In the genomic region with DNA sequence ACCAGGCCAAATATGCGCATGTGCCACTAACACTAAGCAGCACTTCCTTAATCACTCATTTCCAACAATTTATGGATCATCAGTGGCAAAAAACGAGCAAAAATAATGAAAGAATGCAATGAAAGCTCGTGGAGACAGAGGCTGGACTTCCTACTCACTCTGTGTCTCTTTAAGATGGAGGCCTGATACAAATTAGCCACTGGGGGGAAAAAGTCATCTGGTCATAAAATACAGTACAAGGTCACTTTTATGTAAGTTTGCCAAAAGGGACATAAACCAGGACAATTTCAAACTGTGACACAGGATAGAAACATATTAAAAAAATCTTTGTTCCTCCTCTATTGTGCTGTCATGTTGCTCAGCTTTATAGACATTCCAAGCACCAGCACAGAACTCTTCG, we compare ENCODE assay signal across 23 cellular contexts.
"Had no signal": no experiment of that assay in that cellular context is flagged by ENCODE, and none has a peak within 500 bp of the region (broad histone marks: within the 10 kb centered on the region; RNA-seq: fewer than 3 reads in every experiment).

No MANE protein-coding gene starts in this region.

- H3K9me3 ChIP-seq: heart right ventricle, tibial artery had no signal

- H3K4me3 Mint-ChIP-seq: activated B cell treated with CpG ODN at 0.5 μM for 24 hours; activated CD4-positive, alpha-beta T cell treated with anti-CD3 and anti-CD28 coated beads for 36 hours; activated naive CD4-positive, alpha-beta T cell treated with anti-CD3 and anti-CD28 coated beads, Interleukin-2, amount 10 ng/mL, durations not matched to agents 7 days and 5 days; immature natural killer cell; natural killer cell; T-helper 1 cell treated with Interleukin-12 subunit alpha and Interleukin-12 subunit beta and Interleukin-4 antibody, amounts not matched to agents 30 μg/mL and 1 μg/mL, for 36 hours had no signal

- H3K4me3 ChIP-seq: coronary artery, heart right ventricle, lung, tibial artery had no signal

- ATAC-seq: activated CD4-positive, alpha-beta T cell treated with anti-CD3 and anti-CD28 coated beads for 36 hours; heart right ventricle; left lobe of liver; natural killer cell; stimulated activated naive CD8-positive, alpha-beta T cell treated with anti-CD3 and anti-CD28 coated beads, Interleukin-15, Interleukin-2, amounts not matched to agents 100 U/mL and 50 U/mL, for 24 hours had no signal

- H3K27me3 Mint-ChIP-seq: activated B cell treated with CpG ODN at 0.5 μM for 24 hours; activated CD4-positive, alpha-beta T cell treated with anti-CD3 and anti-CD28 coated beads for 36 hours; activated naive CD4-positive, alpha-beta T cell treated with anti-CD3 and anti-CD28 coated beads, Interleukin-2, amount 10 ng/mL, durations not matched to agents 7 days and 5 days; progenitor cell of endocrine pancreas had no signal

- H3K27ac Mint-ChIP-seq: activated B cell treated with CpG ODN at 0.5 μM for 24 hours; activated CD4-positive, alpha-beta T cell treated with anti-CD3 and anti-CD28 coated beads for 36 hours; activated naive CD4-positive, alpha-beta T cell treated with anti-CD3 and anti-CD28 coated beads, Interleukin-2, amount 10 ng/mL, durations not matched to agents 7 days and 5 days; immature natural killer cell; natural killer cell; progenitor cell of endocrine pancreas; T-helper 1 cell treated with Interleukin-12 subunit alpha and Interleukin-12 subunit beta and Interleukin-4 antibody, amounts not matched to agents 30 μg/mL and 1 μg/mL, for 36 hours had no signal

- H3K27ac ChIP-seq: coronary artery, tibial artery had no signal

- DNase-seq: activated B cell treated with CpG ODN at 0.5 μM for 24 hours; activated CD4-positive, alpha-beta T cell treated with anti-CD3 and anti-CD28 coated beads for 36 hours; activated CD4-positive, alpha-beta T cell treated with anti-CD3 and anti-CD28 coated beads, Interleukin-2, amount 50 U/mL, for 4 hours; activated CD8-positive, alpha-beta memory T cell treated with anti-CD3 and anti-CD28 coated beads, Interleukin-2, amount 50 U/mL, for 48 hours; activated effector memory CD4-positive, alpha-beta T cell treated with Interleukin-2 at 50 U/mL for 16 hours; activated naive CD4-positive, alpha-beta T cell treated with anti-CD3 and anti-CD28 coated beads, Interleukin-2, amount 10 ng/mL, durations not matched to agents 7 days and 5 days; activated T-cell treated with anti-CD3 and anti-CD28 coated beads, Interleukin-2, amount 50 U/mL, for 48 hours; amygdala; heart right ventricle; immature natural killer cell; midbrain; natural killer cell; retina; stimulated activated CD4-positive, alpha-beta T cell treated with anti-CD3 and anti-CD28 coated beads, Interleukin-2, amount 100 ng/mL, for 48 hours; stimulated activated naive CD8-positive, alpha-beta T cell treated with anti-CD3 and anti-CD28 coated beads, Interleukin-15, Interleukin-2, amounts not matched to agents 100 U/mL and 50 U/mL, for 24 hours; substantia nigra; T1000; tibial artery had no signal

- H3K4me1 Mint-ChIP-seq: activated CD4-positive, alpha-beta T cell treated with anti-CD3 and anti-CD28 coated beads for 36 hours; activated naive CD4-positive, alpha-beta T cell treated with anti-CD3 and anti-CD28 coated beads, Interleukin-2, amount 10 ng/mL, durations not matched to agents 7 days and 5 days; immature natural killer cell; natural killer cell had no signal

- H3K36me3 Mint-ChIP-seq: natural killer cell had no signal

- H3K27me3 ChIP-seq: heart right ventricle, tibial artery had no signal

- H3K9me3 Mint-ChIP-seq: activated B cell treated with CpG ODN at 0.5 μM for 24 hours; activated naive CD4-positive, alpha-beta T cell treated with anti-CD3 and anti-CD28 coated beads, Interleukin-2, amount 10 ng/mL, durations not matched to agents 7 days and 5 days; immature natural killer cell; natural killer cell; T-helper 1 cell treated with Interleukin-12 subunit alpha and Interleukin-12 subunit beta and Interleukin-4 antibody, amounts not matched to agents 30 μg/mL and 1 μg/mL, for 36 hours had no signal

- H3K4me1 ChIP-seq: tibial artery had no signal
